Comparison of ENCODE assay signal across 24 cellular contexts in the genomic region with DNA sequence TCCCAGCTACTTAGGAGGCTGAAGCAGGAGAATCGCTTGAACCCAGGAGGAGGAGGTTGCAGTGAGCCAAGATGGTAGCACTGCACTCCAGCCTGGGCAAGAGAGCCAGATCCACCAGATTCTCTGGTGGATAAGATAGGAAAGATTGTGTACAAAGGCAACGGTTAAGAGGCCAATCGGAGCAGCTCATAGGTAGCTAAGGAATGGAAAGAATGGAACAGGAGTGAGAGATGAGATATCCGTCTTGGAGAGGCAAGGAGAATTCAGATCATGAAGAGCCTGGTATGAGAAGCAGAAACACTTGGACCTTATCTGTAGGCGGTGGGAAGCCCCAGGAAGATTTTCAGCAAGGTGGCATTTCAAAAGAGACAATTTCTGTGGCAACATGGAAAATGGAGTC. TPM values are rescaled to one million over a fixed set of nuclear protein-coding genes. Genes with fewer than 3 reads are reported as not detected.
DNase-seq lines count a peak whose midpoint lies in the region; ATAC-seq, FAIRE-seq and TF ChIP-seq lines count a peak whose summit lies in the region.
"Had no signal": no experiment of that assay in that cellular context is flagged by ENCODE, and none has a peak within 500 bp of the region (broad histone marks: within the 10 kb centered on the region; RNA-seq: fewer than 3 reads in every experiment).

No MANE protein-coding gene starts in this region.

- H3K27ac ChIP-seq in RWPE2 (ENCODE audit: poor library complexity, severe bottlenecking) (peak overlapping the region; percentile 30), endothelial cell of umbilical vein (ENCODE audit: insufficient read depth, low read depth, low read length) (no peak overlapping the region), coronary artery (no peak overlapping the region)
- H3K27ac ChIP-seq: GM23248 had no signal

- H3K4me3 Mint-ChIP-seq in neural crest cell, result no peak overlapping the region
- H3K4me3 Mint-ChIP-seq: CD4-positive, alpha-beta memory T cell had no signal

- DNase-seq in GM12892 (ENCODE audit: insufficient read length) (no peak), RWPE2 (ENCODE audit: low spot score) (no peak), endothelial cell of umbilical vein (ENCODE audit: low read depth, low spot score) (no peak), neural crest cell (ENCODE audit: low read depth, low spot score) (no peak), NCI-H187 treated with DMSO at 0.1 percent for 48 hours (lab: John Stamatoyannopoulos, UW) (no peak), coronary artery (ENCODE audit: low spot score) (no peak), GM19240 (ENCODE audit: insufficient read length, low spot score) (no peak)
- DNase-seq: C1 segment of cervical spinal cord; Calu3; CD4-positive, alpha-beta memory T cell; COR-L47; DMS79 treated with DMSO at 0.1 percent for 48 hours; GF-D8; GM23248; H7; HCEC 1CT had no signal

- no peak for ATAC-seq in RWPE2 (ENCODE audit: low read depth)
- ATAC-seq in HG03108 (IDR thresholded peaks at IDR 0.05; ENCODE audit: unreplicated experiment), result no peak

- intact Hi-C loops in endothelial cell of umbilical vein (cut with micrococcal nuclease), result no loop called here

- dilution Hi-C loops in endothelial cell of umbilical vein (cut with MboI; ENCODE audit: extremely low pct_ligation_motif_present, low sequenced_read_pairs), result no loop called here

- peaks cover 10% of the 10 kb centered on the region for H3K4me1 ChIP-seq in RWPE2 (ENCODE audit: insufficient read depth, poor library complexity, severe bottlenecking)
- H3K4me1 ChIP-seq in endothelial cell of umbilical vein (ENCODE audit: control insufficient read depth, extremely low read depth, insufficient read depth, low read length), result no peaks in the 10 kb centered on the region

- no peak overlapping the region for H3K4me2 ChIP-seq in endothelial cell of umbilical vein (ENCODE audit: insufficient read depth, low read length)

- no peak overlapping the region for H3K9ac ChIP-seq in endothelial cell of umbilical vein (replicated peaks; ENCODE audit: extremely low read depth, insufficient read depth, low read length)
- H3K9ac ChIP-seq: GM23248 had no signal

- H3K36me3 ChIP-seq in RWPE2 (ENCODE audit: low read depth), result 0 out of 2 replicates have a peak, but pooled peaks cover 2% of the 10 kb centered on the region
- no peaks in the 10 kb centered on the region for H3K36me3 ChIP-seq in endothelial cell of umbilical vein (ENCODE audit: control insufficient read depth in 2 of 2, extremely low read depth in 1 of 2, insufficient read depth in 2 of 2, low read length in 2 of 2)

- H3K27me3 Mint-ChIP-seq in neural crest cell (ENCODE audit: low read depth), result no peaks in the 10 kb centered on the region

- H3K27me3 ChIP-seq in RWPE2 (ENCODE audit: insufficient read depth, poor library complexity, severe bottlenecking) (no peaks in the 10 kb centered on the region), endothelial cell of umbilical vein (ENCODE audit: control insufficient read depth in 2 of 2, insufficient read depth in 2 of 2, low read length in 2 of 2) (peaks cover 0 to under 1% of the 10 kb centered on the region in 2 experiments)

- TF ChIP-seq CTCF in RWPE2 (IDR thresholded peaks at IDR 0.05; ENCODE audit: poor library complexity, severe bottlenecking) (no peak), endothelial cell of umbilical vein (IDR thresholded peaks at IDR 0.05; ENCODE audit: extremely low read depth in 1 of 2, insufficient read depth in 1 of 2, low read depth in 1 of 2, low read length in 2 of 2) (no peak), neural crest cell (conservative IDR thresholded peaks at IDR 0.05) (no peak), coronary artery (IDR thresholded peaks at IDR 0.05) (no peak)

- no peak overlapping the region for H2AFZ ChIP-seq in endothelial cell of umbilical vein (ENCODE audit: low read depth, low read length)
- H2AFZ ChIP-seq: GM23248 had no signal

- no peaks in the 10 kb centered on the region for H3K9me1 ChIP-seq in endothelial cell of umbilical vein (replicated peaks; ENCODE audit: control insufficient read depth, extremely low read depth, insufficient read depth, low read length)

- H3K9me3 Mint-ChIP-seq in neural crest cell, result no peaks in the 10 kb centered on the region
- H3K9me3 Mint-ChIP-seq: CD4-positive, alpha-beta memory T cell had no signal

- H3K4me1 Mint-ChIP-seq in neural crest cell, result peaks cover 4% of the 10 kb centered on the region
- H3K4me1 Mint-ChIP-seq: CD4-positive, alpha-beta memory T cell had no signal

- H3K9me3 ChIP-seq in RWPE2 (ENCODE audit: severe bottlenecking), result no peaks in the 10 kb centered on the region
- H3K9me3 ChIP-seq in endothelial cell of umbilical vein (replicated peaks; ENCODE audit: control insufficient read depth, insufficient read depth, low read length), result no peaks in the 10 kb centered on the region

- no TSS peak for BruUV-seq in endothelial cell of umbilical vein (replicated peaks; lab: Mats Ljungman, UMichigan)

- H4K20me1 ChIP-seq in endothelial cell of umbilical vein (replicated peaks; ENCODE audit: control insufficient read depth, extremely low read depth, insufficient read depth, low read length), result no peaks in the 10 kb centered on the region

- POLR2A ChIA-PET in endothelial cell of umbilical vein (lab: Charles Lee), result no interaction called here

- FAIRE-seq in GM12892 (lab: Jason Lieb, UNC) (peak; percentile 51), endothelial cell of umbilical vein (lab: Jason Lieb, UNC) (peak; percentile 15)
- FAIRE-seq: GM12891, H1 had no signal

- CTCF ChIA-PET in endothelial cell of umbilical vein (lab: Charles Lee), result no interaction called here

- no peaks in the 10 kb centered on the region for H3K79me2 ChIP-seq in endothelial cell of umbilical vein (ENCODE audit: control insufficient read depth, insufficient read depth, low read length)

- peaks cover 9% of the 10 kb centered on the region for H3K36me3 Mint-ChIP-seq in neural crest cell (ENCODE audit: low read depth)
- H3K36me3 Mint-ChIP-seq: CD4-positive, alpha-beta memory T cell had no signal

- TF ChIP-seq POLR2A in GM12892 (IDR thresholded peaks at IDR 0.05; ENCODE audit: low read depth, low read length) (no peak), endothelial cell of umbilical vein (IDR thresholded peaks at IDR 0.05; ENCODE audit: low read depth, low read length) (no peak)

- H3K27ac Mint-ChIP-seq in neural crest cell (ENCODE audit: unreplicated experiment), result peak overlapping the region; percentile 13
- H3K27ac Mint-ChIP-seq: CD4-positive, alpha-beta memory T cell had no signal

- H3K4me3 ChIP-seq in RWPE2 (ENCODE audit: severe bottlenecking), result no peak overlapping the region
- no peak overlapping the region for H3K4me3 ChIP-seq in endothelial cell of umbilical vein (replicated peaks in 1 of 3; ENCODE audit: insufficient read depth in 1 of 3, low read depth in 1 of 3, low read length in 3 of 3)
- H3K4me3 ChIP-seq in coronary artery, result no peak overlapping the region
- H3K4me3 ChIP-seq: GM23248 had no signal

TF ChIP-seq in endothelial cell of umbilical vein, 7 proteins besides CTCF, POLR2A, EP300 and RAD21:
- no peak for TF ChIP-seq JUN (IDR thresholded peaks at IDR 0.05; ENCODE audit: borderline replicate concordance, insufficient read depth, insufficient read length, low read depth)
- TF ChIP-seq MYC (IDR thresholded peaks at IDR 0.05; ENCODE audit: low read depth, low read length), result no peak
- no peak for TF ChIP-seq FOS (IDR thresholded peaks at IDR 0.05; ENCODE audit: borderline replicate concordance, insufficient read depth, low read length)
- TF ChIP-seq GATA2 (IDR thresholded peaks at IDR 0.05; ENCODE audit: insufficient read depth, insufficient read length, low read depth, low read length), result no peak
- no peak for TF ChIP-seq EZH2 (IDR thresholded peaks at IDR 0.05; ENCODE audit: borderline replicate concordance, low read depth, low read length, severe bottlenecking)
- TF ChIP-seq, protein P1, sequence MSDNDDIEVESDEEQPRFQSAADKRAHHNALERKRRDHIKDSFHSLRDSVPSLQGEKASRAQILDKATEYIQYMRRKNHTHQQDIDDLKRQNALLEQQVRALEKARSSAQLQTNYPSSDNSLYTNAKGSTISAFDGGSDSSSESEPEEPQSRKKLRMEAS (IDR thresholded peaks at IDR 0.05; ENCODE audit: insufficient read depth, insufficient read length), result no peak
- TF ChIP-seq POLR2AphosphoS5 (IDR thresholded peaks at IDR 0.05; ENCODE audit: insufficient read depth, low read depth, low read length), result no peak

RNA-seq across cellular contexts. Expression of gene TTR, which starts 27.1 kb away (rescaled TPM):
- polyA plus RNA-seq in GM12892 (2012; ENCODE audit: missing spikeins), result not detected
- total RNA-seq in endothelial cell of umbilical vein, result not detected in 2 replicates
- polyA plus RNA-seq in endothelial cell of umbilical vein, result not detected in 2 replicates
- not detected in 2 replicates for polyA plus RNA-seq in endothelial cell of umbilical vein (2011; cell fraction: cytosol; rRNA removed)
- polyA plus RNA-seq in endothelial cell of umbilical vein (2011; cell fraction: nucleus; rRNA removed), result not detected in 2 replicates
- polyA plus RNA-seq in endothelial cell of umbilical vein (2012), result not detected in 2 replicates
- polyA minus RNA-seq in endothelial cell of umbilical vein, result not detected in 2 replicates
- not detected for polyA minus RNA-seq in endothelial cell of umbilical vein (2011; cell fraction: cytosol; rRNA and poly(A)+ RNA removed)
- not detected in 2 replicates for polyA minus RNA-seq in endothelial cell of umbilical vein (2011; cell fraction: nucleus; rRNA and poly(A)+ RNA removed)
- not detected in 2 replicates for total RNA-seq in neural crest cell
- total RNA-seq: A172; A673; CD4-positive, alpha-beta memory T cell; Daoy; G401; GM23248; H1; H7 had no signal
- polyA plus RNA-seq: BJ; CD4-positive, alpha-beta memory T cell; GM23248; H1 had no signal
